Comparison of ENCODE assay signal across 16 cellular contexts in genomic region chr1:231856426-231856825, GRCh38.
DNase-seq lines count a peak whose midpoint lies in the region; ATAC-seq and TF ChIP-seq lines count a peak whose summit lies in the region.
"Had no signal": no experiment of that assay in that cellular context is flagged by ENCODE, and none has a peak within 500 bp of the region (broad histone marks: within the 10 kb centered on the region; RNA-seq: fewer than 3 reads in every experiment).

No MANE protein-coding gene starts in this region.

- H3K27ac ChIP-seq in SK-N-SH (ENCODE audit: low read depth in 2 of 2, low read length in 1 of 2) (no peak overlapping the region), iPS-18a (ENCODE audit: low read length) (no peak overlapping the region), esophagus muscularis mucosa (replicated peaks in 1 of 4) (no peak overlapping the region)
- H3K27ac ChIP-seq: 22Rv1 had no signal

- no peaks in the 10 kb centered on the region for H3K36me3 Mint-ChIP-seq in activated CD8-positive, alpha-beta memory T cell treated with anti-CD3 and anti-CD28 coated beads, Interleukin-2, amount 10 ng/mL, durations not matched to agents 7 days and 5 days
- H3K36me3 Mint-ChIP-seq: CD8-positive, alpha-beta T cell had no signal

- no peak for TF ChIP-seq CTCF in SK-N-SH (IDR thresholded peaks at IDR 0.05)
- no peak for TF ChIP-seq CTCF in esophagus muscularis mucosa (IDR thresholded peaks at IDR 0.05)

- no peaks in the 10 kb centered on the region for H3K27me3 Mint-ChIP-seq in activated CD8-positive, alpha-beta memory T cell treated with anti-CD3 and anti-CD28 coated beads, Interleukin-2, amount 10 ng/mL, durations not matched to agents 7 days and 5 days

- ATAC-seq in SK-N-SH treated with all-trans-retinoic acid at 6 μM for 48 hours = no peak
- ATAC-seq in activated CD8-positive, alpha-beta memory T cell treated with anti-CD3 and anti-CD28 coated beads, Interleukin-2, amount 10 ng/mL, durations not matched to agents 7 days and 5 days = no peak
- ATAC-seq: CD8-positive, alpha-beta T cell; HepG2 had no signal

- no peak overlapping the region for H3K4me3 ChIP-seq in SK-N-SH (ENCODE audit: low read depth in 2 of 2, low read length in 1 of 2)
- H3K4me3 ChIP-seq in iPS-18a (ENCODE audit: low read length) = peak overlapping the region; percentile 26
- H3K4me3 ChIP-seq in esophagus muscularis mucosa = no peak overlapping the region

- intact Hi-C loops in esophagus muscularis mucosa (cut with DNase I) = no loop called here

- no peaks in the 10 kb centered on the region for H3K4me1 ChIP-seq in SK-N-SH (ENCODE audit: control insufficient read depth in 1 of 2, insufficient read depth in 2 of 2, low read depth in 1 of 2, low read length in 1 of 2)
- peaks cover 18% of the 10 kb centered on the region for H3K4me1 ChIP-seq in iPS-18a (ENCODE audit: control insufficient read depth, low read depth, low read length)
- peaks cover 0 to under 1% (median 0%) of the 10 kb centered on the region in 4 donors for H3K4me1 ChIP-seq in esophagus muscularis mucosa

- H3K4me2 ChIP-seq in SK-N-SH = no peak overlapping the region

- no peak for TF ChIP-seq RAD21 in SK-N-SH (IDR thresholded peaks at IDR 0.05; ENCODE audit: low read length)

- DNase-seq in SK-N-SH = no peak
- DNase-seq in NCI-H69 (lab: John Stamatoyannopoulos, UW) = peak; percentile 12
- DNase-seq in NOMO-1 treated with dmso at 0.1 percent for 144 hours (lab: John Stamatoyannopoulos, UW; ENCODE audit: unreplicated experiment) = no peak
- no peak for DNase-seq in NCI-H1694 (lab: John Stamatoyannopoulos, UW)
- DNase-seq in esophagus muscularis mucosa (ENCODE audit: extremely low spot score) = no peak
- DNase-seq in activated CD8-positive, alpha-beta memory T cell treated with anti-CD3 and anti-CD28 coated beads, Interleukin-2, amount 10 ng/mL, durations not matched to agents 7 days and 5 days = no peak
- DNase-seq: CD8-positive, alpha-beta T cell; DMS153; DMS79 treated with DMSO at 0.1 percent for 48 hours; EL; GDM1 had no signal

- CTCF ChIA-PET in SK-N-SH (lab: Yijun Ruan, JAX) = interaction anchor here (0.6 to 7.3 kb wide), 2 partner anchors 11 to 198 kb away, joined by 3 to 43 read pairs; no protein-coding TSS in a partner anchor
- CTCF ChIA-PET in activated CD8-positive, alpha-beta memory T cell treated with anti-CD3 and anti-CD28 coated beads, Interleukin-2, amount 10 ng/mL, durations not matched to agents 7 days and 5 days (lab: Charles Lee) = interaction anchor here (0.5 kb wide), 1 partner anchor 1417 kb away, joined by 3 read pairs; no protein-coding TSS in a partner anchor

- H3K9me3 Mint-ChIP-seq in activated CD8-positive, alpha-beta memory T cell treated with anti-CD3 and anti-CD28 coated beads, Interleukin-2, amount 10 ng/mL, durations not matched to agents 7 days and 5 days (ENCODE audit: low read depth) = no peaks in the 10 kb centered on the region
- H3K9me3 Mint-ChIP-seq: CD14-positive monocyte; CD8-positive, alpha-beta T cell had no signal

- H3K27me3 ChIP-seq in SK-N-SH (ENCODE audit: insufficient read depth) = no peaks in the 10 kb centered on the region
- no peaks in the 10 kb centered on the region for H3K27me3 ChIP-seq in iPS-18a (ENCODE audit: control insufficient read depth, insufficient read depth, low read length)
- H3K27me3 ChIP-seq in esophagus muscularis mucosa = no peaks in the 10 kb centered on the region

- H3K4me1 Mint-ChIP-seq in activated CD8-positive, alpha-beta memory T cell treated with anti-CD3 and anti-CD28 coated beads, Interleukin-2, amount 10 ng/mL, durations not matched to agents 7 days and 5 days = peaks cover 1% of the 10 kb centered on the region

- H3K79me2 ChIP-seq in SK-N-SH (ENCODE audit: insufficient read depth) = no peaks in the 10 kb centered on the region

- H3F3A ChIP-seq in SK-N-SH (replicated peaks; ENCODE audit: insufficient read depth) = no peaks in the 10 kb centered on the region

- H4K20me1 ChIP-seq in SK-N-SH (ENCODE audit: insufficient read depth) = no peaks in the 10 kb centered on the region

- H3K9me2 ChIP-seq in SK-N-SH = no peaks in the 10 kb centered on the region

- no peak for TF ChIP-seq EP300 in SK-N-SH (IDR thresholded peaks at IDR 0.05; ENCODE audit: borderline replicate concordance in 1 of 2, low read depth in 1 of 2, low read length in 1 of 2)
- TF ChIP-seq EP300 in esophagus muscularis mucosa (IDR thresholded peaks at IDR 0.05) = no peak

- POLR2A ChIA-PET in SK-N-SH (lab: Yijun Ruan, JAX) = no interaction called here

- H3K36me3 ChIP-seq in SK-N-SH (replicated peaks in 1 of 2; ENCODE audit: control insufficient read depth in 1 of 2, insufficient read depth in 2 of 2, low read length in 1 of 2) (no peaks in the 10 kb centered on the region), iPS-18a (ENCODE audit: control insufficient read depth, low read depth, low read length) (no peaks in the 10 kb centered on the region), esophagus muscularis mucosa (no peaks in the 10 kb centered on the region)

- no peak overlapping the region for H3K27ac Mint-ChIP-seq in activated CD8-positive, alpha-beta memory T cell treated with anti-CD3 and anti-CD28 coated beads, Interleukin-2, amount 10 ng/mL, durations not matched to agents 7 days and 5 days
- H3K27ac Mint-ChIP-seq: CD8-positive, alpha-beta T cell had no signal

- H3K4me3 Mint-ChIP-seq in activated CD8-positive, alpha-beta memory T cell treated with anti-CD3 and anti-CD28 coated beads, Interleukin-2, amount 10 ng/mL, durations not matched to agents 7 days and 5 days = no peak overlapping the region
- H3K4me3 Mint-ChIP-seq: CD14-positive monocyte; CD8-positive, alpha-beta T cell had no signal

- H3K9ac ChIP-seq in SK-N-SH (no peak overlapping the region), iPS-18a (ENCODE audit: low read length) (no peak overlapping the region)

- no peak for TF ChIP-seq POLR2A in esophagus muscularis mucosa (IDR thresholded peaks at IDR 0.05; ENCODE audit: low read depth)

- 83% methylated on average over 3 of the region's 3 CpGs for WGBS in SK-N-SH (ENCODE audit: low lambda C conversion rate)
- 100% methylated on average over 3 of the region's 3 CpGs for WGBS in esophagus muscularis mucosa

- H2AFZ ChIP-seq in SK-N-SH (ENCODE audit: low read depth) = no peak overlapping the region

- H3K9me3 ChIP-seq in SK-N-SH (no peaks in the 10 kb centered on the region), iPS-18a (ENCODE audit: control insufficient read depth, low read depth, low read length) (no peaks in the 10 kb centered on the region), esophagus muscularis mucosa (no peaks in the 10 kb centered on the region)

TF ChIP-seq in SK-N-SH, 30 proteins besides CTCF, POLR2A, EP300 and RAD21:
- TF ChIP-seq IRF3 (IDR thresholded peaks at IDR 0.05; ENCODE audit: low read depth, low read length) (no peak), MEF2A (IDR thresholded peaks at IDR 0.05; ENCODE audit: borderline replicate concordance, low read depth) (0 out of 2 replicates have a peak, but pooled peaks have one; percentile 19)

TF ChIP-seq in SK-N-SH treated with all-trans-retinoic acid at 6 μM for 48 hours, 23 proteins besides CTCF, POLR2A, EP300 and RAD21 (continues in another document):
- TF ChIP-seq PPARA (CRISPR knock-in tag; IDR thresholded peaks at IDR 0.05; ENCODE audit: borderline replicate concordance) (no peak), ISL1 (CRISPR knock-in tag; IDR thresholded peaks at IDR 0.05) (no peak), SNAI2 (CRISPR knock-in tag; IDR thresholded peaks at IDR 0.05) (no peak), GLIS3 (CRISPR knock-in tag; IDR thresholded peaks at IDR 0.05) (no peak), ARNTL (CRISPR knock-in tag; IDR thresholded peaks at IDR 0.05; ENCODE audit: borderline replicate concordance, low read depth) (no peak), ZNF70 (CRISPR knock-in tag; IDR thresholded peaks at IDR 0.05) (no peak), TCF4 (CRISPR knock-in tag; IDR thresholded peaks at IDR 0.05; ENCODE audit: borderline replicate concordance) (no peak), TOX (CRISPR knock-in tag; IDR thresholded peaks at IDR 0.05; ENCODE audit: borderline replicate concordance) (no peak)
- TF ChIP-seq, protein P1, sequence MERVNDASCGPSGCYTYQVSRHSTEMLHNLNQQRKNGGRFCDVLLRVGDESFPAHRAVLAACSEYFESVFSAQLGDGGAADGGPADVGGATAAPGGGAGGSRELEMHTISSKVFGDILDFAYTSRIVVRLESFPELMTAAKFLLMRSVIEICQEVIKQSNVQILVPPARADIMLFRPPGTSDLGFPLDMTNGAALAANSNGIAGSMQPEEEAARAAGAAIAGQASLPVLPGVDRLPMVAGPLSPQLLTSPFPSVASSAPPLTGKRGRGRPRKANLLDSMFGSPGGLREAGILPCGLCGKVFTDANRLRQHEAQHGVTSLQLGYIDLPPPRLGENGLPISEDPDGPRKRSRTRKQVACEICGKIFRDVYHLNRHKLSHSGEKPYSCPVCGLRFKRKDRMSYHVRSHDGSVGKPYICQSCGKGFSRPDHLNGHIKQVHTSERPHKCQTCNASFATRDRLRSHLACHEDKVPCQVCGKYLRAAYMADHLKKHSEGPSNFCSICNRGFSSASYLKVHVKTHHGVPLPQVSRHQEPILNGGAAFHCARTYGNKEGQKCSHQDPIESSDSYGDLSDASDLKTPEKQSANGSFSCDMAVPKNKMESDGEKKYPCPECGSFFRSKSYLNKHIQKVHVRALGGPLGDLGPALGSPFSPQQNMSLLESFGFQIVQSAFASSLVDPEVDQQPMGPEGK (CRISPR knock-in tag; IDR thresholded peaks at IDR 0.05; ENCODE audit: borderline replicate concordance) = no peak
- TF ChIP-seq, protein P2, sequence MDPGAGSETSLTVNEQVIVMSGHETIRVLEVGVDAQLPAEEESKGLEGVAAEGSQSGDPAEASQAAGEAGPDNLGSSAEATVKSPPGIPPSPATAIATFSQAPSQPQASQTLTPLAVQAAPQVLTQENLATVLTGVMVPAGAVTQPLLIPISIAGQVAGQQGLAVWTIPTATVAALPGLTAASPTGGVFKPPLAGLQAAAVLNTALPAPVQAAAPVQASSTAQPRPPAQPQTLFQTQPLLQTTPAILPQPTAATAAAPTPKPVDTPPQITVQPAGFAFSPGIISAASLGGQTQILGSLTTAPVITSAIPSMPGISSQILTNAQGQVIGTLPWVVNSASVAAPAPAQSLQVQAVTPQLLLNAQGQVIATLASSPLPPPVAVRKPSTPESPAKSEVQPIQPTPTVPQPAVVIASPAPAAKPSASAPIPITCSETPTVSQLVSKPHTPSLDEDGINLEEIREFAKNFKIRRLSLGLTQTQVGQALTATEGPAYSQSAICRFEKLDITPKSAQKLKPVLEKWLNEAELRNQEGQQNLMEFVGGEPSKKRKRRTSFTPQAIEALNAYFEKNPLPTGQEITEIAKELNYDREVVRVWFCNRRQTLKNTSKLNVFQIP (CRISPR knock-in tag; IDR thresholded peaks at IDR 0.05; ENCODE audit: borderline replicate concordance, low read depth) = no peak
